In genomic region chr3:100972867-100973266, GRCh38 we compare ENCODE assay signal across 20 cellular contexts. TPM values are rescaled to one million over a fixed set of nuclear protein-coding genes. Genes with fewer than 3 reads are reported as not detected.
DNase-seq lines count a peak whose midpoint lies in the region; ATAC-seq and TF ChIP-seq lines count a peak whose summit lies in the region.
"Had no signal": no experiment of that assay in that cellular context is flagged by ENCODE, and none has a peak within 500 bp of the region (broad histone marks: within the 10 kb centered on the region; RNA-seq: fewer than 3 reads in every experiment).

No MANE protein-coding gene starts in this region.

- H3K27ac Mint-ChIP-seq in HFFc6: peak overlapping the region; percentile 34; the same call in 1 of the 2 replicates
- no peak overlapping the region for H3K27ac Mint-ChIP-seq in activated T-cell treated with anti-CD3 and anti-CD28 coated beads, Interleukin-2, amount 50 U/mL, for 72 hours
- H3K27ac Mint-ChIP-seq: memory B cell, nephron had no signal

- H3K4me3 ChIP-seq in choroid plexus epithelial cell (ENCODE audit: low read depth, low read length): no peak overlapping the region
- H3K4me3 ChIP-seq in lower lobe of right lung: no peak overlapping the region
- no peak overlapping the region for H3K4me3 ChIP-seq in vagina
- H3K4me3 ChIP-seq in OCI-LY7 (ENCODE audit: low read depth, low read length, poor library complexity, severe bottlenecking): no peak overlapping the region
- H3K4me3 ChIP-seq: psoas muscle, spleen, suprapubic skin had no signal

- H2AFZ ChIP-seq in OCI-LY7 (ENCODE audit: low read length): no peak overlapping the region

- no peaks in the 10 kb centered on the region for H3K36me3 ChIP-seq in lower lobe of right lung
- H3K36me3 ChIP-seq in vagina: no peaks in the 10 kb centered on the region
- H3K36me3 ChIP-seq in OCI-LY7 (ENCODE audit: insufficient read depth, low read length): no peaks in the 10 kb centered on the region
- H3K36me3 ChIP-seq: BE2C, spleen, suprapubic skin had no signal

- POLR2A ChIA-PET in OCI-LY7 (lab: Charles Lee): interaction anchor here (0.6 to 1.1 kb wide), 3 partner anchors 10 to 1260 kb away, joined by 3 to 4 read pairs (median 3); no protein-coding TSS in a partner anchor

- H3K27me3 ChIP-seq in lower lobe of right lung (ENCODE audit: low read depth) (no peaks in the 10 kb centered on the region), vagina (no peaks in the 10 kb centered on the region)
- H3K27me3 ChIP-seq: BE2C, spleen, suprapubic skin had no signal

- intact Hi-C loops in lower lobe of right lung (cut with DNase I) (no loop called here), vagina (cut with DNase I) (no loop called here), OCI-LY7 (cut with micrococcal nuclease; ENCODE audit: unreplicated experiment) (no loop called here)

- H3K4me2 ChIP-seq in OCI-LY7 (ENCODE audit: low read length): no peak overlapping the region

- 0 out of 2 replicates have a peak overlapping the region, but pooled peaks have one; percentile 19 for H3K4me3 Mint-ChIP-seq in HFFc6
- no peak overlapping the region for H3K4me3 Mint-ChIP-seq in activated T-cell treated with anti-CD3 and anti-CD28 coated beads, Interleukin-2, amount 50 U/mL, for 72 hours
- H3K4me3 Mint-ChIP-seq: memory B cell, nephron had no signal

- TF ChIP-seq POLR2A in vagina (IDR thresholded peaks at IDR 0.05): no peak

- TF ChIP-seq CTCF in HFFc6 (IDR thresholded peaks at IDR 0.05) (no peak), choroid plexus epithelial cell (conservative IDR thresholded peaks at IDR 0.05; ENCODE audit: low read depth, low read length) (no peak), lower lobe of right lung (IDR thresholded peaks at IDR 0.05) (no peak), vagina (IDR thresholded peaks at IDR 0.05) (no peak), OCI-LY7 (conservative IDR thresholded peaks at IDR 0.05; ENCODE audit: low read length) (no peak)

- H3K9me3 ChIP-seq in lower lobe of right lung (no peaks in the 10 kb centered on the region), vagina (no peaks in the 10 kb centered on the region), OCI-LY7 (ENCODE audit: low read length) (no peaks in the 10 kb centered on the region)
- H3K9me3 ChIP-seq: BE2C, Caco-2, psoas muscle, spleen, suprapubic skin had no signal

- DNase-seq in HFFc6 (peak; percentile 42), choroid plexus epithelial cell (ENCODE audit: low read depth) (peak; percentile 40), lower lobe of right lung (no peak), vagina (ENCODE audit: extremely low spot score in 2 of 2) (no peak), NCI-H82 treated with DMSO at 0.1 percent for 48 hours (lab: John Stamatoyannopoulos, UW; ENCODE audit: unreplicated experiment) (no peak), OCI-LY7 (ENCODE audit: low spot score) (no peak)
- no peak for DNase-seq in activated T-cell treated with anti-CD3 and anti-CD28 coated beads, Interleukin-2, amount 50 U/mL, for 72 hours
- DNase-seq: activated CD4-positive, alpha-beta T cell treated with anti-CD3 and anti-CD28 coated beads, Interleukin-2, amount 50 U/mL, for 1 hour; activated gamma-delta T cell treated with Interleukin-2 at 50 U/mL for 16 hours; amniotic stem cell; BE2C; Caco-2; NCI-H2171; psoas muscle; SHP77 treated with DMSO at 0.1 percent for 48 hours; spleen had no signal

- CTCF ChIA-PET in OCI-LY7 (lab: Charles Lee; ENCODE audit: unreplicated experiment): no interaction called here

- H3K9me2 ChIP-seq in OCI-LY7 (ENCODE audit: insufficient read depth, low read length): no peaks in the 10 kb centered on the region

- H3K27ac ChIP-seq in lower lobe of right lung (no peak overlapping the region), vagina (peak overlapping the region; percentile 0), OCI-LY7 (ENCODE audit: low read depth, low read length, poor library complexity, severe bottlenecking) (no peak overlapping the region)
- H3K27ac ChIP-seq: psoas muscle, spleen, suprapubic skin had no signal

- no peaks in the 10 kb centered on the region for H3K9me3 Mint-ChIP-seq in HFFc6
- no peaks in the 10 kb centered on the region for H3K9me3 Mint-ChIP-seq in activated T-cell treated with anti-CD3 and anti-CD28 coated beads, Interleukin-2, amount 50 U/mL, for 72 hours
- H3K9me3 Mint-ChIP-seq: memory B cell, nephron had no signal

- BruUV-seq in OCI-LY7 (replicated peaks; lab: Mats Ljungman, UMichigan): no TSS peak

- peak; percentile 65 to 85 for ATAC-seq in lower lobe of right lung
- ATAC-seq in activated T-cell treated with anti-CD3 and anti-CD28 coated beads, Interleukin-2, amount 50 U/mL, for 72 hours (replicated peaks in 1 of 2): no peak
- ATAC-seq: psoas muscle had no signal

- H3K36me3 Mint-ChIP-seq in HFFc6 (ENCODE audit: low read depth): no peaks in the 10 kb centered on the region
- H3K36me3 Mint-ChIP-seq in activated T-cell treated with anti-CD3 and anti-CD28 coated beads, Interleukin-2, amount 50 U/mL, for 72 hours (ENCODE audit: insufficient read depth in 2 of 2): no peaks in the 10 kb centered on the region
- H3K36me3 Mint-ChIP-seq: memory B cell had no signal

- H3K27me3 Mint-ChIP-seq in HFFc6 (ENCODE audit: insufficient read depth): no peaks in the 10 kb centered on the region
- H3K27me3 Mint-ChIP-seq in activated T-cell treated with anti-CD3 and anti-CD28 coated beads, Interleukin-2, amount 50 U/mL, for 72 hours (ENCODE audit: low read depth): peaks cover 2% of the 10 kb centered on the region

- H3K79me2 ChIP-seq in OCI-LY7 (ENCODE audit: insufficient read depth, low read depth, low read length): no peaks in the 10 kb centered on the region

- peaks cover 42% of the 10 kb centered on the region for H3K4me1 Mint-ChIP-seq in HFFc6 (ENCODE audit: low read depth)
- H3K4me1 Mint-ChIP-seq in activated T-cell treated with anti-CD3 and anti-CD28 coated beads, Interleukin-2, amount 50 U/mL, for 72 hours (ENCODE audit: low read depth): no peaks in the 10 kb centered on the region
- H3K4me1 Mint-ChIP-seq: memory B cell had no signal

- no peaks in the 10 kb centered on the region for H4K20me1 ChIP-seq in OCI-LY7 (ENCODE audit: insufficient read depth, low read length)

- H3K4me1 ChIP-seq in lower lobe of right lung: peaks cover 12% of the 10 kb centered on the region
- peaks cover 25% of the 10 kb centered on the region for H3K4me1 ChIP-seq in vagina
- H3K4me1 ChIP-seq in OCI-LY7 (ENCODE audit: insufficient read depth, low read length, poor library complexity, severe bottlenecking): no peaks in the 10 kb centered on the region
- H3K4me1 ChIP-seq: Caco-2, psoas muscle, spleen had no signal

RNA-seq across cellular contexts. Expression of gene ABI3BP, which starts 20.4 kb away (rescaled TPM):
- 10 to 100 TPM; 12.4 to 27.8 (median 24.6) TPM for total RNA-seq in HFFc6 (2021; fragmentation: NEBNext Ultra II Directional; extraction: Animal tissue kit (Norgen Biotek cat#: 25700))
- 108 TPM for total RNA-seq in lower lobe of right lung
- total RNA-seq in vagina: 91.1 TPM
- not detected in 2 replicates for total RNA-seq in OCI-LY7 (2014; rRNA removed; shearing (Covaris generic))
- total RNA-seq in OCI-LY7 (2022): not detected in 2 replicates
- not detected for total RNA-seq in activated T-cell treated with anti-CD3 and anti-CD28 coated beads, Interleukin-2, amount 50 U/mL, for 72 hours
- total RNA-seq: Caco-2; T-helper 1 cell treated with Interleukin-12 subunit alpha and Interleukin-12 subunit beta and Interleukin-4 antibody, amounts not matched to agents 30 ng/mL and 1 ng/mL, for 36 hours had no signal

Comparison
In these comparisons a context has a peak if more than half of its experiments do, and no peak if none do; other contexts are left out.
1. DNase-seq: peak in HFFc6 (single experiment) and choroid plexus epithelial cell (single experiment); none in lower lobe of right lung (single experiment), vagina (0 of 2), NCI-H82 treated with DMSO at 0.1 percent for 48 hours (single experiment), OCI-LY7 (single experiment) and activated T-cell treated with anti-CD3 and anti-CD28 coated beads, Interleukin-2, amount 50 U/mL, for 72 hours (0 of 2).
2. ATAC-seq: peak in lower lobe of right lung (2 of 2); none in activated T-cell treated with anti-CD3 and anti-CD28 coated beads, Interleukin-2, amount 50 U/mL, for 72 hours (0 of 2).
3. RNA of gene ABI3BP, which starts 20.4 kb away (total RNA-seq): 108 TPM in lower lobe of right lung (single experiment), 91.1 TPM in vagina (single experiment) and 12.4 to 27.8 TPM in HFFc6; not detected in OCI-LY7 and not detected in activated T-cell treated with anti-CD3 and anti-CD28 coated beads, Interleukin-2, amount 50 U/mL, for 72 hours; every median in the first group is over 10 times any median in the second.